ENCODE assay signal across 8 cellular contexts in the genomic region with DNA sequence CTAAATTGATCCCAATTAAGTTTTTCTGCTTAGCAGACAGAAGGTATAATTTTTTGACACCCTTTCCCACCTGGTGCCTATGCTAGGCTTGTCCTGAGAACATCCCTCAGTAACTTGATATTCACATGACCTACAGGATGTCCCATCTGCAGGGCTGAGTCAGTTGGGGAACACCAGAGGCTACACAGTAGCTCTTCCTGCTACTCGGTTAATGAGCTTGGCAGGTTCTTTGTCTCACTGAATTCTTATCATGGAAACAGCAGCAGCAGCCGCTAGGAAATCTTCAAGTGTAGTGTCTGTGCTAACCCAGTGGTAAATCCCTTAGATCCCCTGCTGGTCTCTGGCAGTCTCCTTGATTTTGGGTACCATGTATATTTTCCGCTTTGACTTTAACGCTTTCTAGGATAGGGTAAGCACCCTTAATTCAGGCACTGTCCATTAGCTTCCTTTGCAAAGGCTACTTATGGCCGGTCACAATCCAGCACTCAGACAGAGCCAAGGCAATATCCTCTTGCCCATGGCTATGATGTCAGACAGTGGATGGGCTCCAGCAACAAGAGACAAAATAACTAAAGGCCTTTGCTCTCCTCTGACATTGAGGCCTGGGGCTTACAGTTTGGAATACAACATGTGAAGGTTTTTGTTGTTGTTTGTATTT. TPM values are rescaled to one million over a fixed set of nuclear protein-coding genes. Genes with fewer than 3 reads are reported as not detected.
DNase-seq lines count a peak whose midpoint lies in the region; ATAC-seq and TF ChIP-seq lines count a peak whose summit lies in the region.

No MANE protein-coding gene starts in this region.

- H3K4me2 ChIP-seq in neuronal stem cell (ENCODE audit: insufficient read depth, low read length, poor library complexity, severe bottlenecking), result no peak overlapping the region

- no peaks in the 10 kb centered on the region for H3K27me3 ChIP-seq in neuronal stem cell (ENCODE audit: control insufficient read depth in 3 of 3, insufficient read depth in 3 of 3, low read depth in 1 of 3, low read length in 3 of 3)

- no peaks in the 10 kb centered on the region for H3K4me1 ChIP-seq in neuronal stem cell (ENCODE audit: control insufficient read depth in 2 of 2, insufficient read depth in 1 of 2, low read depth in 1 of 2, low read length in 2 of 2)

- peaks cover 2% of the 10 kb centered on the region for H3K79me1 ChIP-seq in neuronal stem cell (ENCODE audit: low read depth, low read length)

- H4K91ac ChIP-seq in neuronal stem cell (ENCODE audit: low read depth, low read length, poor library complexity), result no peak overlapping the region

- no peaks in the 10 kb centered on the region for H3K9me3 Mint-ChIP-seq in endothelial cell (ENCODE audit: unreplicated experiment)

- H3K4me3 ChIP-seq in neuronal stem cell (ENCODE audit: low read length in 2 of 2), result no peak overlapping the region

- H2BK15ac ChIP-seq in neuronal stem cell (ENCODE audit: low read length), result no peak overlapping the region

- H3K18ac ChIP-seq in neuronal stem cell (ENCODE audit: low read length), result no peak overlapping the region

- no peaks in the 10 kb centered on the region for H3K9me3 ChIP-seq in neuronal stem cell (replicated peaks in 1 of 2; ENCODE audit: control insufficient read depth in 2 of 2, insufficient read depth in 1 of 2, low read depth in 1 of 2, low read length in 2 of 2)

- H3K23ac ChIP-seq in neuronal stem cell (ENCODE audit: low read depth, low read length, poor library complexity), result no peak overlapping the region

- peaks cover 37% of the 10 kb centered on the region for H3K4me1 Mint-ChIP-seq in endothelial cell (ENCODE audit: unreplicated experiment)

- H3K4me3 Mint-ChIP-seq in endothelial cell (ENCODE audit: unreplicated experiment), result no peak overlapping the region

- WGBS in neuronal stem cell (ENCODE audit: extremely low coverage in 2 of 2, insufficient read length in 2 of 2, insufficient replicate concordance in 1 of 2), 2 donors, result no CpG with 5 or more reads among the region's 5 CpGs

- no peak overlapping the region for H2BK5ac ChIP-seq in neuronal stem cell (ENCODE audit: low read length)

- H3K9ac ChIP-seq in neuronal stem cell (ENCODE audit: low read depth, low read length, poor library complexity), result no peak overlapping the region

- no peak overlapping the region for H4K8ac ChIP-seq in neuronal stem cell (ENCODE audit: low read depth, low read length)

- DNase-seq in Daoy (ENCODE audit: low read depth), result peak; percentile 31
- peak; percentile 54 for DNase-seq in M059J (ENCODE audit: low read depth)
- DNase-seq in endothelial cell (ENCODE audit: low spot score), result peak; percentile 22
- peak; percentile 8 for DNase-seq in neuronal stem cell (ENCODE audit: low spot score)
- no peak for DNase-seq in AML-193 (lab: John Stamatoyannopoulos, UW)
- no peak for DNase-seq in NCI-H1436 treated with DMSO at 0.1 percent for 48 hours (lab: John Stamatoyannopoulos, UW)
- DNase-seq in activated effector memory CD4-positive, alpha-beta T cell treated with anti-CD3 and anti-CD28 coated beads, Interleukin-2, amount 50 U/mL, for 16 hours, result no peak

- no peak overlapping the region for H3K27ac ChIP-seq in neuronal stem cell (replicated peaks; ENCODE audit: low read length)

- peak overlapping the region; percentile 92 for H3K27ac Mint-ChIP-seq in endothelial cell (ENCODE audit: unreplicated experiment)

- H3K14ac ChIP-seq in neuronal stem cell (ENCODE audit: low read length), result no peak overlapping the region

- H2AFZ ChIP-seq in neuronal stem cell (ENCODE audit: low read length), result peak overlapping the region; percentile 45

- peaks cover 50% of the 10 kb centered on the region for H3K36me3 Mint-ChIP-seq in endothelial cell (ENCODE audit: low read depth, unreplicated experiment)

- no peak overlapping the region for H2BK12ac ChIP-seq in neuronal stem cell (ENCODE audit: low read length)

- peaks cover 13 to 21% of the 10 kb centered on the region in 2 donors for H3K36me3 ChIP-seq in neuronal stem cell (replicated peaks in 1 of 2; ENCODE audit: control insufficient read depth in 2 of 2, insufficient read depth in 2 of 2, low read length in 2 of 2)

- no peak for TF ChIP-seq CTCF in endothelial cell (IDR thresholded peaks at IDR 0.05; ENCODE audit: unreplicated experiment)

- H3K27me3 Mint-ChIP-seq in endothelial cell (ENCODE audit: unreplicated experiment), result peaks cover 15% of the 10 kb centered on the region

- H2BK120ac ChIP-seq in neuronal stem cell (ENCODE audit: low read depth, low read length), result no peak overlapping the region

- ATAC-seq in GM18517 (IDR thresholded peaks at IDR 0.05; ENCODE audit: unreplicated experiment), result no peak

- no peak overlapping the region for H3K4ac ChIP-seq in neuronal stem cell (ENCODE audit: low read length)

- H2AK5ac ChIP-seq in neuronal stem cell (ENCODE audit: low read depth, low read length), result no peak overlapping the region

RNA-seq across cellular contexts. Expression of a gene that starts 8.5 kb away (rescaled TPM):
- 55.0 and 66.6 TPM in 2 replicates for total RNA-seq in Daoy (2014; rRNA removed; shearing (Covaris generic))
- 57.2 and 65.7 TPM in 2 replicates for total RNA-seq in M059J (2014; rRNA removed; shearing (Covaris generic))
- 47.2 TPM for total RNA-seq in endothelial cell (ENCODE audit: unreplicated experiment)
- 42.5 TPM for polyA plus RNA-seq in neuronal stem cell (2013, experiment 1 of 2)
- polyA plus RNA-seq in neuronal stem cell (2013, experiment 2 of 2), result 41.2 TPM

RNA-seq across cellular contexts. Expression of a gene that starts 43.2 kb away (rescaled TPM):
- total RNA-seq in Daoy (2014; rRNA removed; shearing (Covaris generic)), result not detected in 2 replicates
- not detected in 2 replicates for total RNA-seq in M059J (2014; rRNA removed; shearing (Covaris generic))
- total RNA-seq in endothelial cell (ENCODE audit: unreplicated experiment), result not detected
- not detected for polyA plus RNA-seq in neuronal stem cell (2013, experiment 1 of 2)
- not detected for polyA plus RNA-seq in neuronal stem cell (2013, experiment 2 of 2)

RNA-seq across cellular contexts. Expression of a gene that starts 46.9 kb away (rescaled TPM):
- 21.3 and 22.1 TPM in 2 replicates for total RNA-seq in Daoy (2014; rRNA removed; shearing (Covaris generic))
- total RNA-seq in M059J (2014; rRNA removed; shearing (Covaris generic)), result 35.1 and 52.7 TPM in 2 replicates
- 140 TPM for total RNA-seq in endothelial cell (ENCODE audit: unreplicated experiment)
- polyA plus RNA-seq in neuronal stem cell (2013, experiment 1 of 2), result 28.3 TPM
- polyA plus RNA-seq in neuronal stem cell (2013, experiment 2 of 2), result 28.3 TPM

Comparison
In these comparisons a context has a peak if more than half of its experiments do, and no peak if none do; other contexts are left out.
1. DNase-seq: peak in Daoy (single experiment), M059J (single experiment), endothelial cell (single experiment) and neuronal stem cell (single experiment); none in AML-193 (0 of 2), NCI-H1436 treated with DMSO at 0.1 percent for 48 hours (single experiment) and activated effector memory CD4-positive, alpha-beta T cell treated with anti-CD3 and anti-CD28 coated beads, Interleukin-2, amount 50 U/mL, for 16 hours (single experiment).